In genomic region chr16:21684199-21684598, GRCh38 we compare ENCODE assay signal across 8 cellular contexts. TPM values are rescaled to one million over a fixed set of nuclear protein-coding genes. Genes with fewer than 3 reads are reported as not detected.
A peak's percentile ranks its signal among the peaks of the same experiment; 100 is the strongest.
DNase-seq lines count a peak whose midpoint lies in the region; ATAC-seq and TF ChIP-seq lines count a peak whose summit lies in the region.

No MANE protein-coding gene starts in this region.

- DNase-seq in COLO829 (ENCODE audit: low spot score) (peak; percentile 35), HK-2 (ENCODE audit: unreplicated experiment) (peak; percentile 5), mucosa of descending colon (peak in 1 of 3 donors; percentile 10), islet precursor cell (no peak), hippocampal formation (lab: John Stamatoyannopoulos, UW) (no peak), dorsolateral prefrontal cortex (no peak), OCI-M2 (lab: John Stamatoyannopoulos, UW; ENCODE audit: unreplicated experiment) (no peak)
- DNase-seq in activated T-cell treated with anti-CD3 and anti-CD28 coated beads, Interleukin-2, amount 50 U/mL, for 1 hour, result peak; percentile 32

- H3K9me3 ChIP-seq in mucosa of descending colon, result no peaks in the 10 kb centered on the region

- intact Hi-C loops in mucosa of descending colon (cut with DNase I, micrococcal nuclease) (no loop called here), dorsolateral prefrontal cortex (cut with DNase I) (no loop called here)

- H3K27ac ChIP-seq in dorsolateral prefrontal cortex, result no peak overlapping the region

- no peaks in the 10 kb centered on the region for H3K36me3 ChIP-seq in mucosa of descending colon (ENCODE audit: low read depth)

- H3K4me3 ChIP-seq in mucosa of descending colon, result no peak overlapping the region
- no peak overlapping the region for H3K4me3 ChIP-seq in dorsolateral prefrontal cortex

- TF ChIP-seq CTCF in mucosa of descending colon (IDR thresholded peaks at IDR 0.05) (no peak), dorsolateral prefrontal cortex (IDR thresholded peaks at IDR 0.05 in 54 of 56, conservative IDR thresholded peaks at IDR 0.05 in 2 of 56; ENCODE audit: low read depth in 1 of 56, partially characterized antibody in 56 of 56) (peak in 26 of 56 donors; percentile 8 to 44 (median 25))

- peaks cover 0 to 6% (median 0%) of the 10 kb centered on the region in 45 donors for H3K27me3 ChIP-seq in dorsolateral prefrontal cortex

- ATAC-seq in mucosa of descending colon, result peak; percentile 38

- H3K4me1 ChIP-seq in mucosa of descending colon (ENCODE audit: low read depth), result no peaks in the 10 kb centered on the region

RNA-seq across cellular contexts. Expression of gene OTOA, which starts 20.4 kb away (rescaled TPM):
- total RNA-seq in mucosa of descending colon (under 1 TPM; 0.14 to 0.36 (median 0.25) TPM), dorsolateral prefrontal cortex (1 to 10 TPM in 84 of 120 experiments, under 1 TPM in 36; 0.30 to 2.7 (median 1.2) TPM)

RNA-seq across cellular contexts. Expression of gene IGSF6, which starts 31.8 kb away (rescaled TPM):
- total RNA-seq in mucosa of descending colon (1 to 10 TPM; 3.5 to 7.3 (median 4.6) TPM), dorsolateral prefrontal cortex (1 to 10 TPM in 114 of 120 experiments, under 1 TPM in 6; 0.21 to 9.6 (median 2.9) TPM)

Comparison
In these comparisons a context has a peak if more than half of its experiments do, and no peak if none do; other contexts are left out.
1. DNase-seq: peak in COLO829 (single experiment), HK-2 (single experiment) and activated T-cell treated with anti-CD3 and anti-CD28 coated beads, Interleukin-2, amount 50 U/mL, for 1 hour (single experiment); none in islet precursor cell (single experiment), hippocampal formation (0 of 2), dorsolateral prefrontal cortex (0 of 10) and OCI-M2 (single experiment).